7 cellular contexts compared by ENCODE assay signal in the genomic region with DNA sequence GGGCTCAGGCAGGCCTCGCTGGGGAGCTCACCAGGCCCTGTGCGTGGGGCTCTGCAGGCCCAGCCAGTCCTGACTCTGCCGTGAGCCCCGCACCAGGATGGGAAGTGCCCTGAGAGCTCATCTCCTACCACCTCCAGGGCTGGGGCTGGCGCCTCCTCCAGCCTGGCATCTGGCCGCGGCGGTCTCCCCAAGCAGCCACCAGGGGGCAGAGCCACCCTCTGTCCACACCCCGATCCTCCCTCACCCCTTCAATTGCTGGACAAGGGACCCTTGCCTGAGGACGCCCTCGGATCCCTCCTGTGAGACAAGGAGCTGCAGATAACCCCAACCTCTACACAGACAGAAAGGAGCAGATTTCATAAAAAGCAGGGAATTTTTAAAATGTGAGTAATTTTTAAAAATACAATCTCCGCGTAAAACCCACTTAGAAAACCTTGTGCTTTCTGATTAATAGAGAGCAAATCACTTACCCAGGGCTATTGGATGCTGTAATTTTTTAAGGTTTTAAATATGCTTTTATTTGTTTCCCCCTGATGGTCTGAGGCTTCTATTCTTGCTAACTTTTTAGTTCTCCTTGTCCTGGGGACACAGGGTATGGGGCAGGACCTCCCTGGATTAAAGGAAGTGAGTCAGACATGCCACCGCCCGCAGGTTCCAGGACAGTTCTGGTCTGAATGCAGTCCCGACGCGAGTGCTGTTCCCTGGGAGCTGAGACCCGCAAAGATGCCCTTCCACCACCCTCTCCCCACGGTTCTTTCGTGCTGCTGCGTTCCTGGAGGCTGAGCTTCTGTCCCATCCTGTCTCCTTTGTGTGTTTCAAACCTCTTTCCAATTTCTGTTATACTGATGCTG. TPM values are rescaled to one million over a fixed set of nuclear protein-coding genes. Genes with fewer than 3 reads are reported as not detected.
A peak's percentile ranks its signal among the peaks of the same experiment; 100 is the strongest.
DNase-seq lines count a peak whose midpoint lies in the region; ATAC-seq and TF ChIP-seq lines count a peak whose summit lies in the region.

No MANE protein-coding gene starts in this region.

- H3K27me3 ChIP-seq in SJCRH30 (no peaks in the 10 kb centered on the region; the same call in 1 of the 2 replicates), sigmoid colon (peaks cover 0 to 34% (median 28%) of the 10 kb centered on the region in 3 donors)

- H3K4me3 ChIP-seq in SJCRH30 (no peak overlapping the region), sigmoid colon (no peak overlapping the region)

- DNase-seq in HT1080 (ENCODE audit: low read depth) (peak; percentile 59), SJCRH30 (peak; percentile 70 to 83), left ventricle myocardium superior (peak; percentile 78), sigmoid colon (no peak)
- DNase-seq in activated naive CD4-positive, alpha-beta T cell treated with Interleukin-2 at 50 U/mL for 16 hours = peak; percentile 54

- intact Hi-C loops in left ventricle myocardium superior (cut with micrococcal nuclease) (no loop called here), sigmoid colon (cut with DNase I) (loop anchor here (5.0 kb wide), 1 partner anchor 54 kb away; a partner anchor contains a TSS)

- TF ChIP-seq CTCF in GM12874 (IDR thresholded peaks at IDR 0.05; ENCODE audit: insufficient read depth, low read depth, low read length) (peak; percentile 91), sigmoid colon (IDR thresholded peaks at IDR 0.05) (peak; percentile 17 to 68 (median 66))

- no peak for TF ChIP-seq EP300 in sigmoid colon (IDR thresholded peaks at IDR 0.05)

- peaks cover 4% of the 10 kb centered on the region; the same call in 1 of the 2 replicates for H3K4me1 ChIP-seq in SJCRH30
- H3K4me1 ChIP-seq in sigmoid colon = peaks cover 0 to 16% (median 5%) of the 10 kb centered on the region in 4 donors

- no peak overlapping the region for H3K27ac ChIP-seq in SJCRH30
- no peak overlapping the region for H3K27ac ChIP-seq in sigmoid colon

- H3K9me3 ChIP-seq in SJCRH30 (replicated peaks) (no peaks in the 10 kb centered on the region), sigmoid colon (no peaks in the 10 kb centered on the region)

- no peaks in the 10 kb centered on the region for H3K36me3 ChIP-seq in SJCRH30
- H3K36me3 ChIP-seq in sigmoid colon = no peaks in the 10 kb centered on the region

- peak; percentile 82 for ATAC-seq in left ventricle myocardium superior
- no peak for ATAC-seq in GM21381 (IDR thresholded peaks at IDR 0.05; ENCODE audit: unreplicated experiment)

- TF ChIP-seq POLR2A in sigmoid colon (IDR thresholded peaks at IDR 0.05) = no peak

- 27 to 36% methylated on average over 22 of the region's 22 CpGs for WGBS in sigmoid colon, 2 donors

RNA-seq across cellular contexts. Expression of a gene that starts 52.3 kb away (rescaled TPM):
- total RNA-seq in HT1080 (2014; rRNA removed; shearing (Covaris generic)) = 2.0 TPM in 2 replicates
- polyA plus RNA-seq in HT1080 (2015; cell fraction: cytosol; rRNA removed) = 0.90 and 1.6 TPM in 2 replicates
- polyA plus RNA-seq in HT1080 (2015; cell fraction: nucleus; rRNA removed) = 1.9 and 2.6 TPM in 2 replicates
- 7.7 and 8.9 TPM in 2 replicates for total RNA-seq in SJCRH30 (2014; rRNA removed; shearing (Covaris generic))
- total RNA-seq in left ventricle myocardium superior (0.55 TPM), sigmoid colon (1 to 10 TPM in 2 of 4 donors, under 1 TPM in 2; 0.54 to 3.9 (median 1.0) TPM)
- 1 to 10 TPM in 2 of 3 donors, not detected in 1; 1.4 to 7.8 TPM for polyA plus RNA-seq in sigmoid colon
